Comparison of ENCODE assay signal across 10 cellular contexts in genomic region chr16:56617212-56618085, GRCh38. TPM values are rescaled to one million over a fixed set of nuclear protein-coding genes. Genes with fewer than 3 reads are reported as not detected.
DNase-seq lines count a peak whose midpoint lies in the region; ATAC-seq and TF ChIP-seq lines count a peak whose summit lies in the region.
"Had no signal": no experiment of that assay in that cellular context is flagged by ENCODE, and none has a peak within 500 bp of the region (broad histone marks: within the 10 kb centered on the region; RNA-seq: fewer than 3 reads in every experiment).

No MANE protein-coding gene starts in this region.

- no peak for TF ChIP-seq CTCF in ascending aorta (IDR thresholded peaks at IDR 0.05)

- peak overlapping the region; percentile 14 for H3K27ac Mint-ChIP-seq in activated CD4-positive, alpha-beta T cell treated with anti-CD3 and anti-CD28 coated beads, Interleukin-2, amount 10 ng/mL, durations not matched to agents 7 days and 5 days

- H3K27ac ChIP-seq in ascending aorta = peak overlapping the region; percentile 44 to 58
- H3K27ac ChIP-seq: C4-2B, SK-N-MC had no signal

- intact Hi-C loops in ascending aorta (cut with DNase I) = no loop called here

- no peaks in the 10 kb centered on the region for H3K9me3 ChIP-seq in ascending aorta

- peak; percentile 73 for DNase-seq in activated CD4-positive, alpha-beta T cell treated with anti-CD3 and anti-CD28 coated beads, Interleukin-2, amount 10 ng/mL, durations not matched to agents 7 days and 5 days
- DNase-seq in activated CD4-positive, alpha-beta T cell treated with anti-CD3 and anti-CD28 coated beads, Interleukin-2, amount 50 U/mL, for 1 hour = no peak
- peak in 1 of 2 donors; percentile 86 for DNase-seq in ascending aorta (ENCODE audit: low spot score in 2 of 2)
- peak; percentile 67 for DNase-seq in hepatic stellate cell (ENCODE audit: low spot score)
- peak; percentile 62 for DNase-seq in retina
- no peak for DNase-seq in NCI-H345 (lab: John Stamatoyannopoulos, UW)
- DNase-seq in cerebellum (ENCODE audit: low spot score) = no peak

- H3K4me3 ChIP-seq in ascending aorta = peak overlapping the region; percentile 40 to 55
- H3K4me3 ChIP-seq: SK-N-MC had no signal

- H3K4me1 ChIP-seq in ascending aorta = peaks cover 0 to 7% of the 10 kb centered on the region in 2 donors

- H3K4me1 Mint-ChIP-seq in activated CD4-positive, alpha-beta T cell treated with anti-CD3 and anti-CD28 coated beads, Interleukin-2, amount 10 ng/mL, durations not matched to agents 7 days and 5 days = peaks cover 43% of the 10 kb centered on the region

- H3K4me3 Mint-ChIP-seq in activated CD4-positive, alpha-beta T cell treated with anti-CD3 and anti-CD28 coated beads, Interleukin-2, amount 10 ng/mL, durations not matched to agents 7 days and 5 days = peak overlapping the region; percentile 69

- H3K36me3 Mint-ChIP-seq in activated CD4-positive, alpha-beta T cell treated with anti-CD3 and anti-CD28 coated beads, Interleukin-2, amount 10 ng/mL, durations not matched to agents 7 days and 5 days (ENCODE audit: low read depth) = no peaks in the 10 kb centered on the region

- ATAC-seq in HG03469 (IDR thresholded peaks at IDR 0.05; ENCODE audit: unreplicated experiment) = no peak

- H3K27me3 Mint-ChIP-seq in activated CD4-positive, alpha-beta T cell treated with anti-CD3 and anti-CD28 coated beads, Interleukin-2, amount 10 ng/mL, durations not matched to agents 7 days and 5 days = peaks cover 18% of the 10 kb centered on the region

- no peaks in the 10 kb centered on the region for H3K36me3 ChIP-seq in ascending aorta

- POLR2A ChIA-PET in activated CD4-positive, alpha-beta T cell treated with anti-CD3 and anti-CD28 coated beads, Interleukin-2, amount 10 ng/mL, durations not matched to agents 7 days and 5 days (lab: Charles Lee) = no interaction called here

- peaks cover 2% of the 10 kb centered on the region for H3K9me3 Mint-ChIP-seq in activated CD4-positive, alpha-beta T cell treated with anti-CD3 and anti-CD28 coated beads, Interleukin-2, amount 10 ng/mL, durations not matched to agents 7 days and 5 days

- no peaks in the 10 kb centered on the region for H3K27me3 ChIP-seq in ascending aorta

- CTCF ChIA-PET in activated CD4-positive, alpha-beta T cell treated with anti-CD3 and anti-CD28 coated beads, Interleukin-2, amount 10 ng/mL, durations not matched to agents 7 days and 5 days (lab: Charles Lee) = interaction anchor here (1.0 to 2.1 kb wide), 6 partner anchors 9 to 242 kb away, joined by 3 to 9 read pairs (median 4); partner anchors contain the start of gene MT2A

RNA-seq across cellular contexts. Expression of gene MT1E, which starts 8.1 kb away (rescaled TPM):
- 100 to 1,000 TPM; 100 to 154 TPM for total RNA-seq in activated CD4-positive, alpha-beta T cell treated with anti-CD3 and anti-CD28 coated beads, Interleukin-2, amount 10 ng/mL, durations not matched to agents 7 days and 5 days
- total RNA-seq in ascending aorta (456 TPM), cerebellum (1.1 TPM)

RNA-seq across cellular contexts. Expression of gene MT2A, which starts 9.1 kb away (rescaled TPM):
- 100 to 1,000 TPM; 146 to 268 TPM for total RNA-seq in activated CD4-positive, alpha-beta T cell treated with anti-CD3 and anti-CD28 coated beads, Interleukin-2, amount 10 ng/mL, durations not matched to agents 7 days and 5 days
- total RNA-seq in ascending aorta = 602 TPM
- total RNA-seq in cerebellum = 3.4 TPM

RNA-seq across cellular contexts. Expression of gene MT1M, which starts 15.0 kb away (rescaled TPM):
- total RNA-seq in activated CD4-positive, alpha-beta T cell treated with anti-CD3 and anti-CD28 coated beads, Interleukin-2, amount 10 ng/mL, durations not matched to agents 7 days and 5 days = not detected
- total RNA-seq in ascending aorta = 105 TPM
- total RNA-seq in cerebellum = not detected

RNA-seq across cellular contexts. Expression of gene MT1A, which starts 21.0 kb away (rescaled TPM):
- not detected for total RNA-seq in activated CD4-positive, alpha-beta T cell treated with anti-CD3 and anti-CD28 coated beads, Interleukin-2, amount 10 ng/mL, durations not matched to agents 7 days and 5 days
- total RNA-seq in ascending aorta (183 TPM), cerebellum (not detected)

RNA-seq across cellular contexts. Expression of gene MT3, which starts 28.1 kb away (rescaled TPM):
- 1 to 10 TPM; 3.0 to 3.8 TPM for total RNA-seq in activated CD4-positive, alpha-beta T cell treated with anti-CD3 and anti-CD28 coated beads, Interleukin-2, amount 10 ng/mL, durations not matched to agents 7 days and 5 days
- not detected for total RNA-seq in ascending aorta
- total RNA-seq in cerebellum = 7.5 TPM

Comparison
In these comparisons a context has a peak if more than half of its experiments do, and no peak if none do; other contexts are left out.
1. DNase-seq: peak in activated CD4-positive, alpha-beta T cell treated with anti-CD3 and anti-CD28 coated beads, Interleukin-2, amount 10 ng/mL, durations not matched to agents 7 days and 5 days (single experiment), hepatic stellate cell (single experiment) and retina (single experiment); none in activated CD4-positive, alpha-beta T cell treated with anti-CD3 and anti-CD28 coated beads, Interleukin-2, amount 50 U/mL, for 1 hour (single experiment), NCI-H345 (single experiment) and cerebellum (single experiment).
2. RNA of gene MT1E, which starts 8.1 kb away (total RNA-seq): 456 TPM in ascending aorta (single experiment) and 100 to 154 TPM in activated CD4-positive, alpha-beta T cell treated with anti-CD3 and anti-CD28 coated beads, Interleukin-2, amount 10 ng/mL, durations not matched to agents 7 days and 5 days; 1.1 TPM in cerebellum (single experiment); every median in the first group is over 10 times any median in the second.
3. RNA of gene MT2A, which starts 9.1 kb away (total RNA-seq): 602 TPM in ascending aorta (single experiment) and 146 to 268 TPM in activated CD4-positive, alpha-beta T cell treated with anti-CD3 and anti-CD28 coated beads, Interleukin-2, amount 10 ng/mL, durations not matched to agents 7 days and 5 days; 3.4 TPM in cerebellum (single experiment); every median in the first group is over 10 times any median in the second.
4. RNA of gene MT1M, which starts 15.0 kb away (total RNA-seq): 105 TPM in ascending aorta (single experiment); not detected in cerebellum (single experiment) and not detected in activated CD4-positive, alpha-beta T cell treated with anti-CD3 and anti-CD28 coated beads, Interleukin-2, amount 10 ng/mL, durations not matched to agents 7 days and 5 days; every median in the first group is over 10 times any median in the second.